ENCODE assay signal across 8 cellular contexts in the genomic region with DNA sequence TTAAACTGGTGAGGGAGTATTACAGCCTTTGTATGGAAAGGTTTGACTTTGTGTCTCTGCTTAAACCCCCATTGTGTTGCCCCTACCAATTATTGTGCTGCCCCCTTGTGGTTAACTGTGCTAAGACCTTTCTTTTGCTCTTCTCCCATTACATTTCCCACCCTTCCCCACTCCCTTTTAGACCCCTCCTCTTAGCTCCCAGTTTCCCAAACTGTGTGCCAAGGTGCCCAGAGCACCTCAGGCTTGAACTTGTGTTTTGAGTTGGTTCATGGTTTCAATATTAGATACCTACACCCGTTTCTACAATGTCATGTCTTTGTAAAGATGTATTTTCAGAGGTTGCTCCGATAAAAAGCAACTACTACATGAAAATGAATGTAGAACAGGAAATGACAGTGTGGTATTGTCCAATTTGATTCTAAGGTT. TPM values are rescaled to one million over a fixed set of nuclear protein-coding genes. Genes with fewer than 3 reads are reported as not detected.
A peak's percentile ranks its signal among the peaks of the same experiment; 100 is the strongest.
DNase-seq lines count a peak whose midpoint lies in the region; ATAC-seq, FAIRE-seq and TF ChIP-seq lines count a peak whose summit lies in the region.

No MANE protein-coding gene starts in this region.

- peaks cover 0 to 3% (median 1%) of the 10 kb centered on the region in 4 experiments; a peak in 2 of 7 replicates for H3K4me1 ChIP-seq in H1 (replicated peaks in 1 of 4; ENCODE audit: control insufficient read depth in 3 of 4, insufficient read depth in 4 of 4, low read length in 3 of 4)
- peaks cover 2% of the 10 kb centered on the region for H3K4me1 ChIP-seq in urinary bladder (ENCODE audit: insufficient read depth)

- TF ChIP-seq CTCF in GM20000 (IDR thresholded peaks at IDR 0.05; ENCODE audit: extremely low read depth, missing control alignments), result peak; percentile 63
- TF ChIP-seq CTCF in H1 (IDR thresholded peaks at IDR 0.05; ENCODE audit: control extremely low read depth in 1 of 3, insufficient read depth in 1 of 3, low read depth in 1 of 3, low read length in 3 of 3), result peak in 2 of 3 experiments; percentile 75 to 79; a peak in 3 of 4 replicates

- H2BK12ac ChIP-seq in H1 (ENCODE audit: low read depth, low read length), result no peak overlapping the region

- H2AK5ac ChIP-seq in H1 (ENCODE audit: low read depth, low read length), result no peak overlapping the region

- peak; percentile 87 for FAIRE-seq in H1 (lab: Jason Lieb, UNC)

- no peak overlapping the region for H4K91ac ChIP-seq in H1 (replicated peaks; ENCODE audit: insufficient read length, low read length)

- WGBS in H1 (ENCODE audit: extremely low coverage in 1 of 2, insufficient coverage in 1 of 2, insufficient read length in 1 of 2, insufficient replicate concordance in 2 of 2, low coverage in 1 of 2, low lambda C conversion rate in 2 of 2, missing lambda C conversion rate in 1 of 2), 2 experiments, result 26% methylated on average over 2 of the region's 2 CpGs; no CpG with 5 or more reads in 1 of the 2 experiments
- WGBS in urinary bladder, result 15% methylated on average over 2 of the region's 2 CpGs

- H3K56ac ChIP-seq in H1 (replicated peaks; ENCODE audit: insufficient read length, low read depth, low read length), result no peak overlapping the region

- no peak overlapping the region for H4K5ac ChIP-seq in H1 (ENCODE audit: insufficient read length, low read depth, low read length)

- H3K4ac ChIP-seq in H1 (replicated peaks; ENCODE audit: insufficient read length, low read depth, low read length), result no peak overlapping the region

- H3K27ac ChIP-seq in H1 (ENCODE audit: low read depth, low read length) (no peak overlapping the region), urinary bladder (ENCODE audit: low read depth) (no peak overlapping the region)

- H2BK15ac ChIP-seq in H1 (ENCODE audit: low read length), result no peak overlapping the region

- POLR2A ChIA-PET in activated CD4-positive, alpha-beta T cell treated with anti-CD3 and anti-CD28 coated beads, Interleukin-2, amount 10 ng/mL, durations not matched to agents 7 days and 5 days (lab: Charles Lee), result no interaction called here
- POLR2A ChIA-PET in H1 (lab: Charles Lee; ENCODE audit: partially characterized antibody), result no interaction called here

- peaks cover 12% of the 10 kb centered on the region; the same call in 1 of the 2 replicates for H3K23me2 ChIP-seq in H1 (ENCODE audit: low read depth, low read length)

- H3K79me2 ChIP-seq in H1 (ENCODE audit: control insufficient read depth in 1 of 2, insufficient read depth in 2 of 2, low read length in 2 of 2), result no peaks in the 10 kb centered on the region

- H3K36me3 Mint-ChIP-seq in activated CD4-positive, alpha-beta T cell treated with anti-CD3 and anti-CD28 coated beads, Interleukin-2, amount 10 ng/mL, durations not matched to agents 7 days and 5 days (ENCODE audit: low read depth), result peaks cover 31% of the 10 kb centered on the region
- peaks cover 19% of the 10 kb centered on the region for H3K36me3 Mint-ChIP-seq in natural killer cell treated with Interleukin-12 subunit alpha and Interleukin-12 subunit beta and Interleukin-15 and Interleukin-18, amount 100 ng/mL, for 72 hours

- H2BK5ac ChIP-seq in H1 (ENCODE audit: low read depth, low read length), result no peak overlapping the region

- H3K4me3 Mint-ChIP-seq in activated CD4-positive, alpha-beta T cell treated with anti-CD3 and anti-CD28 coated beads, Interleukin-2, amount 10 ng/mL, durations not matched to agents 7 days and 5 days, result no peak overlapping the region
- H3K4me3 Mint-ChIP-seq in natural killer cell treated with Interleukin-12 subunit alpha and Interleukin-12 subunit beta and Interleukin-15 and Interleukin-18, amount 100 ng/mL, for 72 hours, result no peak overlapping the region

- peaks cover 0 to 4% of the 10 kb centered on the region in 2 experiments; a peak in 2 of 4 replicates for H3K9me3 ChIP-seq in H1 (ENCODE audit: insufficient read depth in 2 of 2, low read depth in 1 of 2, low read length in 1 of 2)

- no peak overlapping the region for H3K4me2 ChIP-seq in H1 (ENCODE audit: insufficient read depth in 1 of 2, low read depth in 2 of 2, low read length in 2 of 2)

- peaks cover 31% of the 10 kb centered on the region for H3K4me1 Mint-ChIP-seq in activated CD4-positive, alpha-beta T cell treated with anti-CD3 and anti-CD28 coated beads, Interleukin-2, amount 10 ng/mL, durations not matched to agents 7 days and 5 days
- peaks cover 36 to 40% of the 10 kb centered on the region in 2 donors for H3K4me1 Mint-ChIP-seq in natural killer cell treated with Interleukin-12 subunit alpha and Interleukin-12 subunit beta and Interleukin-15 and Interleukin-18, amount 100 ng/mL, for 72 hours (ENCODE audit: low read depth in 2 of 2)

- no peak overlapping the region for H3K23ac ChIP-seq in H1 (ENCODE audit: insufficient read length)

- no peak for TF ChIP-seq POLR2A in H1 (IDR thresholded peaks at IDR 0.05; ENCODE audit: control extremely low read depth in 1 of 2, low read depth in 2 of 2, low read length in 2 of 2)

- H3K9ac ChIP-seq in H1 (replicated peaks in 1 of 4; ENCODE audit: extremely low read depth in 1 of 4, low read depth in 3 of 4, low read length in 3 of 4), result no peak overlapping the region

- no peak overlapping the region for H3K18ac ChIP-seq in H1 (ENCODE audit: extremely low read depth, low read length)

- H3K27ac Mint-ChIP-seq in activated CD4-positive, alpha-beta T cell treated with anti-CD3 and anti-CD28 coated beads, Interleukin-2, amount 10 ng/mL, durations not matched to agents 7 days and 5 days, result no peak overlapping the region
- H3K27ac Mint-ChIP-seq in natural killer cell treated with Interleukin-12 subunit alpha and Interleukin-12 subunit beta and Interleukin-15 and Interleukin-18, amount 100 ng/mL, for 72 hours, result no peak overlapping the region

- no peak for TF ChIP-seq EP300 in H1 (IDR thresholded peaks at IDR 0.05; ENCODE audit: borderline replicate concordance in 1 of 2, low read depth in 2 of 2, low read length in 2 of 2)

- H3K36me3 ChIP-seq in H1 (ENCODE audit: control insufficient read depth in 2 of 4, insufficient read depth in 4 of 4, low read length in 3 of 4) (peaks cover 0 to 3% (median 0%) of the 10 kb centered on the region in 4 experiments; a peak in 2 of 8 replicates), urinary bladder (ENCODE audit: insufficient read depth) (no peaks in the 10 kb centered on the region)

- H3K4me3 ChIP-seq in H1 (ENCODE audit: extremely low read depth in 1 of 4, insufficient read depth in 2 of 4, low read depth in 3 of 4, low read length in 4 of 4), result no peak overlapping the region
- H3K4me3 ChIP-seq in urinary bladder (ENCODE audit: low read depth, low read length), result peak overlapping the region; percentile 7

- CTCF ChIA-PET in activated CD4-positive, alpha-beta T cell treated with anti-CD3 and anti-CD28 coated beads, Interleukin-2, amount 10 ng/mL, durations not matched to agents 7 days and 5 days (lab: Charles Lee), result interaction anchor here (0.6 to 1.8 kb wide), 8 partner anchors 15 to 350 kb away, joined by 3 to 10 read pairs (median 3); no protein-coding TSS in a partner anchor
- CTCF ChIA-PET in H1 (lab: Charles Lee; ENCODE audit: partially characterized antibody), result interaction anchor here (0.8 to 7.0 kb wide), 26 partner anchors 8 to 613 kb away, joined by 3 to 76 read pairs (median 4); no protein-coding TSS in a partner anchor

- no peak overlapping the region for H2AFZ ChIP-seq in H1 (ENCODE audit: low read length)

- no peak overlapping the region for H3K14ac ChIP-seq in H1 (ENCODE audit: insufficient read length)

- no peaks in the 10 kb centered on the region for H4K20me1 ChIP-seq in H1 (replicated peaks in 1 of 2; ENCODE audit: control insufficient read depth in 1 of 2, insufficient read depth in 2 of 2, low read length in 2 of 2)

- TF ChIP-seq RAD21 in H1 (IDR thresholded peaks at IDR 0.05 in 1 of 2, conservative IDR thresholded peaks at IDR 0.05 in 1 of 2; ENCODE audit: low read depth in 2 of 2, low read length in 2 of 2), result peak; percentile 74 to 77

- ATAC-seq in natural killer cell treated with Interleukin-12 subunit alpha and Interleukin-12 subunit beta and Interleukin-15 and Interleukin-18, amount 100 ng/mL, for 72 hours, result no peak
- ATAC-seq in HG03378 (IDR thresholded peaks at IDR 0.05; ENCODE audit: unreplicated experiment), result no peak

- peaks cover 0 to 10% (median 4%) of the 10 kb centered on the region in 4 experiments; a peak in 3 of 7 replicates for H3K27me3 ChIP-seq in H1 (replicated peaks in 1 of 4; ENCODE audit: control insufficient read depth in 3 of 4, extremely low read depth in 1 of 4, insufficient read depth in 3 of 4, low read length in 3 of 4)

- no peak overlapping the region for H2BK120ac ChIP-seq in H1 (replicated peaks; ENCODE audit: low read depth, low read length)

- H3K79me1 ChIP-seq in H1 (ENCODE audit: low read depth, low read length), result no peaks in the 10 kb centered on the region

- H4K8ac ChIP-seq in H1 (ENCODE audit: extremely low read depth, insufficient read depth, low read length), result no peak overlapping the region

- DNase-seq in AML-193 (lab: John Stamatoyannopoulos, UW) (peak; percentile 69 to 74), GM20000 (ENCODE audit: low spot score) (peak; percentile 57), NCI-H345 (lab: John Stamatoyannopoulos, UW) (peak; percentile 78), H1 (ENCODE audit: low read depth in 1 of 2, low spot score in 2 of 2) (peak in 1 of 2 experiments; percentile 76)
- peak; percentile 80 for DNase-seq in activated CD4-positive, alpha-beta T cell treated with anti-CD3 and anti-CD28 coated beads, Interleukin-2, amount 10 ng/mL, durations not matched to agents 7 days and 5 days
- DNase-seq in natural killer cell treated with Interleukin-12 subunit alpha and Interleukin-12 subunit beta and Interleukin-15 and Interleukin-18, amount 100 ng/mL, for 72 hours (ENCODE audit: low spot score), result peak; percentile 65

- H3K9me3 Mint-ChIP-seq in activated CD4-positive, alpha-beta T cell treated with anti-CD3 and anti-CD28 coated beads, Interleukin-2, amount 10 ng/mL, durations not matched to agents 7 days and 5 days, result no peaks in the 10 kb centered on the region
- H3K9me3 Mint-ChIP-seq in natural killer cell treated with Interleukin-12 subunit alpha and Interleukin-12 subunit beta and Interleukin-15 and Interleukin-18, amount 100 ng/mL, for 72 hours, result no peaks in the 10 kb centered on the region

- H3K27me3 Mint-ChIP-seq in activated CD4-positive, alpha-beta T cell treated with anti-CD3 and anti-CD28 coated beads, Interleukin-2, amount 10 ng/mL, durations not matched to agents 7 days and 5 days, result no peaks in the 10 kb centered on the region
- no peaks in the 10 kb centered on the region for H3K27me3 Mint-ChIP-seq in natural killer cell treated with Interleukin-12 subunit alpha and Interleukin-12 subunit beta and Interleukin-15 and Interleukin-18, amount 100 ng/mL, for 72 hours

- H2BK20ac ChIP-seq in H1 (ENCODE audit: low read length), result no peak overlapping the region

RNA-seq across cellular contexts. Expression of a gene that starts 2.9 kb away (rescaled TPM):
- 10 to 100 TPM; 53.4 to 55.4 TPM for total RNA-seq in activated CD4-positive, alpha-beta T cell treated with anti-CD3 and anti-CD28 coated beads, Interleukin-2, amount 10 ng/mL, durations not matched to agents 7 days and 5 days
- total RNA-seq in H1 (2021; fragmentation: NEBNext Ultra II Directional; extraction: Animal tissue kit (Norgen Biotek cat#: 25700)), result 2.0 and 2.1 TPM in 2 replicates
- polyA plus RNA-seq in H1 (2011; rRNA removed), result 0.50 and 0.55 TPM in 2 replicates
- 0.75 TPM for polyA plus RNA-seq in H1 (2011; cell fraction: cytosol; rRNA removed)
- polyA plus RNA-seq in H1 (2011; cell fraction: nucleus; rRNA removed), result 0.71 TPM
- 0.69 to 1.2 TPM (median 0.77 TPM) in 4 replicates for polyA plus RNA-seq in H1 (2012, experiment 1 of 2)
- not detected for polyA plus RNA-seq in H1 (2012, experiment 2 of 2)
- polyA plus RNA-seq in H1 (2013, experiment 1 of 2), result 1.5 TPM
- polyA plus RNA-seq in H1 (2013, experiment 2 of 2), result 1.2 TPM
- polyA minus RNA-seq in H1 (2011; rRNA and poly(A)+ RNA removed), result 2.6 and 4.1 TPM in 2 replicates
- polyA minus RNA-seq in H1 (2011; cell fraction: cytosol; rRNA and poly(A)+ RNA removed), result 1.4 TPM
- polyA minus RNA-seq in H1 (2011; cell fraction: nucleus; rRNA and poly(A)+ RNA removed), result 6.5 TPM
- total RNA-seq in natural killer cell treated with Interleukin-12 subunit alpha and Interleukin-12 subunit beta and Interleukin-15 and Interleukin-18, amount 100 ng/mL, for 72 hours, result 10 to 100 TPM; 34.6 to 35.9 TPM
- 52.1 TPM for total RNA-seq in urinary bladder
- 13.7 TPM for polyA plus RNA-seq in urinary bladder

Comparison
In these comparisons a context has a peak if more than half of its experiments do, and no peak if none do; other contexts are left out.
1. RNA of a gene that starts 2.9 kb away (total RNA-seq): 53.4 to 55.4 TPM in activated CD4-positive, alpha-beta T cell treated with anti-CD3 and anti-CD28 coated beads, Interleukin-2, amount 10 ng/mL, durations not matched to agents 7 days and 5 days, 52.1 TPM in urinary bladder (single experiment) and 34.6 to 35.9 TPM in natural killer cell treated with Interleukin-12 subunit alpha and Interleukin-12 subunit beta and Interleukin-15 and Interleukin-18, amount 100 ng/mL, for 72 hours; 2.0 to 2.1 TPM in H1; every median in the first group is over 10 times any median in the second.